ENCODE assay signal across 23 cellular contexts in genomic region chr21:44079846-44080245, GRCh38. TPM values are rescaled to one million over a fixed set of nuclear protein-coding genes. Genes with fewer than 3 reads are reported as not detected.
A peak's percentile ranks its signal among the peaks of the same experiment; 100 is the strongest.
DNase-seq lines count a peak whose midpoint lies in the region; ATAC-seq lines count a peak whose summit lies in the region.
"Had no signal": no experiment of that assay in that cellular context is flagged by ENCODE, and none has a peak within 500 bp of the region (broad histone marks: within the 10 kb centered on the region; RNA-seq: fewer than 3 reads in every experiment).

No MANE protein-coding gene starts in this region.

- intact Hi-C loops in activated T-helper 2 cell treated with anti-CD3 and anti-CD28 coated beads, Interferon-gamma antibody, Interleukin-2, Interleukin-4, amounts not matched to agents 10 μg/mL and 5 μg/mL and 100 μg/mL, durations not matched to agents 14 hours and 24 hours and 36 hours (cut with micrococcal nuclease), result no loop called here

- no peaks in the 10 kb centered on the region for H3K9me3 Mint-ChIP-seq in activated T-helper 2 cell treated with anti-CD3 and anti-CD28 coated beads, Interferon-gamma antibody, Interleukin-2, Interleukin-4, amounts not matched to agents 10 μg/mL and 5 μg/mL and 100 μg/mL, durations not matched to agents 14 hours and 24 hours and 36 hours
- H3K9me3 Mint-ChIP-seq in natural killer cell treated with Interleukin-12 subunit alpha and Interleukin-12 subunit beta and Interleukin-15 and Interleukin-18, amount 100 ng/mL, for 72 hours, result no peaks in the 10 kb centered on the region
- H3K9me3 Mint-ChIP-seq: activated T-cell treated with anti-CD3 and anti-CD28 coated beads, Interleukin-2, amount 50 U/mL, for 4 hours; mesothelial cell of epicardium; neural crest cell had no signal

- DNase-seq in activated effector memory CD4-positive, alpha-beta T cell treated with anti-CD3 and anti-CD28 coated beads, Interleukin-2, amount 50 U/mL, for 16 hours, result peak; percentile 53
- no peak for DNase-seq in activated effector memory CD4-positive, alpha-beta T cell treated with Interleukin-2 at 50 U/mL for 16 hours
- peak; percentile 65 for DNase-seq in DMS79 treated with DMSO at 0.1 percent for 48 hours (lab: John Stamatoyannopoulos, UW)
- no peak for DNase-seq in activated T-helper 2 cell treated with anti-CD3 and anti-CD28 coated beads, Interferon-gamma antibody, Interleukin-2, Interleukin-4, amounts not matched to agents 10 μg/mL and 5 μg/mL and 100 μg/mL, durations not matched to agents 14 hours and 24 hours and 36 hours (ENCODE audit: low spot score)
- peak; percentile 37 for DNase-seq in natural killer cell treated with Interleukin-12 subunit alpha and Interleukin-12 subunit beta and Interleukin-15 and Interleukin-18, amount 100 ng/mL, for 72 hours (ENCODE audit: low spot score)
- no peak for DNase-seq in C1 segment of cervical spinal cord (lab: John Stamatoyannopoulos, UW)
- no peak for DNase-seq in NCI-H82 treated with DMSO at 0.1 percent for 48 hours (lab: John Stamatoyannopoulos, UW; ENCODE audit: unreplicated experiment)
- DNase-seq: activated CD4-positive, alpha-beta T cell treated with anti-CD3 and anti-CD28 coated beads, Interleukin-2, amount 50 U/mL, for 1 hour; activated T-cell treated with anti-CD3 and anti-CD28 coated beads, Interleukin-2, amount 50 U/mL, for 4 hours; COR-L47; DND-41; heart right ventricle; NCI-H1105 treated with DMSO at 0.1 percent for 48 hours; NCI-H2081 treated with DMSO at 0.1 percent for 48 hours; NCI-H510A; NK-92 treated with Interleukin-12 subunit alpha and Interleukin-12 subunit beta, amount 100 ng/mL, for 24 hours; SIG-M5; testis had no signal

- no peaks in the 10 kb centered on the region for H3K27me3 Mint-ChIP-seq in activated T-helper 2 cell treated with anti-CD3 and anti-CD28 coated beads, Interferon-gamma antibody, Interleukin-2, Interleukin-4, amounts not matched to agents 10 μg/mL and 5 μg/mL and 100 μg/mL, durations not matched to agents 14 hours and 24 hours and 36 hours (ENCODE audit: low read depth)
- H3K27me3 Mint-ChIP-seq in natural killer cell treated with Interleukin-12 subunit alpha and Interleukin-12 subunit beta and Interleukin-15 and Interleukin-18, amount 100 ng/mL, for 72 hours, result no peaks in the 10 kb centered on the region
- H3K27me3 Mint-ChIP-seq: progenitor cell of endocrine pancreas had no signal

- peaks cover 83% of the 10 kb centered on the region for H3K36me3 Mint-ChIP-seq in activated T-helper 2 cell treated with anti-CD3 and anti-CD28 coated beads, Interferon-gamma antibody, Interleukin-2, Interleukin-4, amounts not matched to agents 10 μg/mL and 5 μg/mL and 100 μg/mL, durations not matched to agents 14 hours and 24 hours and 36 hours (ENCODE audit: low read depth)
- H3K36me3 Mint-ChIP-seq in natural killer cell treated with Interleukin-12 subunit alpha and Interleukin-12 subunit beta and Interleukin-15 and Interleukin-18, amount 100 ng/mL, for 72 hours, result peaks cover 43% of the 10 kb centered on the region

- no peak for ATAC-seq in natural killer cell treated with Interleukin-12 subunit alpha and Interleukin-12 subunit beta and Interleukin-15 and Interleukin-18, amount 100 ng/mL, for 72 hours
- ATAC-seq in HG03039 (IDR thresholded peaks at IDR 0.05; ENCODE audit: unreplicated experiment), result no peak
- ATAC-seq: activated T-cell treated with anti-CD3 and anti-CD28 coated beads, Interleukin-2, amount 50 U/mL, for 4 hours; heart right ventricle; Panc1 had no signal

- H3K4me3 Mint-ChIP-seq in activated T-helper 2 cell treated with anti-CD3 and anti-CD28 coated beads, Interferon-gamma antibody, Interleukin-2, Interleukin-4, amounts not matched to agents 10 μg/mL and 5 μg/mL and 100 μg/mL, durations not matched to agents 14 hours and 24 hours and 36 hours (ENCODE audit: low read depth), result no peak overlapping the region
- no peak overlapping the region for H3K4me3 Mint-ChIP-seq in natural killer cell treated with Interleukin-12 subunit alpha and Interleukin-12 subunit beta and Interleukin-15 and Interleukin-18, amount 100 ng/mL, for 72 hours
- H3K4me3 Mint-ChIP-seq: activated T-cell treated with anti-CD3 and anti-CD28 coated beads, Interleukin-2, amount 50 U/mL, for 4 hours; mesothelial cell of epicardium; neural crest cell had no signal

- H3K4me1 Mint-ChIP-seq in activated T-helper 2 cell treated with anti-CD3 and anti-CD28 coated beads, Interferon-gamma antibody, Interleukin-2, Interleukin-4, amounts not matched to agents 10 μg/mL and 5 μg/mL and 100 μg/mL, durations not matched to agents 14 hours and 24 hours and 36 hours (ENCODE audit: low read depth), result peaks cover 52% of the 10 kb centered on the region
- H3K4me1 Mint-ChIP-seq in natural killer cell treated with Interleukin-12 subunit alpha and Interleukin-12 subunit beta and Interleukin-15 and Interleukin-18, amount 100 ng/mL, for 72 hours (ENCODE audit: low read depth in 2 of 2), result peaks cover 59 to 68% of the 10 kb centered on the region in 2 donors
- H3K4me1 Mint-ChIP-seq: neural crest cell had no signal

- H3K27ac Mint-ChIP-seq in activated T-helper 2 cell treated with anti-CD3 and anti-CD28 coated beads, Interferon-gamma antibody, Interleukin-2, Interleukin-4, amounts not matched to agents 10 μg/mL and 5 μg/mL and 100 μg/mL, durations not matched to agents 14 hours and 24 hours and 36 hours, result peak overlapping the region; percentile 70
- peak overlapping the region; percentile 94 to 95 for H3K27ac Mint-ChIP-seq in natural killer cell treated with Interleukin-12 subunit alpha and Interleukin-12 subunit beta and Interleukin-15 and Interleukin-18, amount 100 ng/mL, for 72 hours
- H3K27ac Mint-ChIP-seq: mesothelial cell of epicardium had no signal

RNA-seq across cellular contexts. Expression of gene PWP2, which starts 27.4 kb away (rescaled TPM):
- 11.0 and 13.7 TPM in 2 replicates for total RNA-seq in activated T-helper 2 cell treated with anti-CD3 and anti-CD28 coated beads, Interferon-gamma antibody, Interleukin-2, Interleukin-4, amounts not matched to agents 10 μg/mL and 5 μg/mL and 100 μg/mL, durations not matched to agents 14 hours and 24 hours and 36 hours
- total RNA-seq in natural killer cell treated with Interleukin-12 subunit alpha and Interleukin-12 subunit beta and Interleukin-15 and Interleukin-18, amount 100 ng/mL, for 72 hours, result 10 to 100 TPM; 31.4 to 69.6 TPM

RNA-seq across cellular contexts. Expression of gene GATD3, which starts 53.6 kb away (rescaled TPM):
- 8.8 and 11.4 TPM in 2 replicates for total RNA-seq in activated T-helper 2 cell treated with anti-CD3 and anti-CD28 coated beads, Interferon-gamma antibody, Interleukin-2, Interleukin-4, amounts not matched to agents 10 μg/mL and 5 μg/mL and 100 μg/mL, durations not matched to agents 14 hours and 24 hours and 36 hours
- total RNA-seq in natural killer cell treated with Interleukin-12 subunit alpha and Interleukin-12 subunit beta and Interleukin-15 and Interleukin-18, amount 100 ng/mL, for 72 hours, result 10 to 100 TPM; 15.9 to 40.4 TPM

Comparison
In these comparisons a context has a peak if more than half of its experiments do, and no peak if none do; other contexts are left out.
1. DNase-seq: peak in activated effector memory CD4-positive, alpha-beta T cell treated with anti-CD3 and anti-CD28 coated beads, Interleukin-2, amount 50 U/mL, for 16 hours (single experiment), DMS79 treated with DMSO at 0.1 percent for 48 hours (single experiment) and natural killer cell treated with Interleukin-12 subunit alpha and Interleukin-12 subunit beta and Interleukin-15 and Interleukin-18, amount 100 ng/mL, for 72 hours (single experiment); none in activated effector memory CD4-positive, alpha-beta T cell treated with Interleukin-2 at 50 U/mL for 16 hours (single experiment), activated T-helper 2 cell treated with anti-CD3 and anti-CD28 coated beads, Interferon-gamma antibody, Interleukin-2, Interleukin-4, amounts not matched to agents 10 μg/mL and 5 μg/mL and 100 μg/mL, durations not matched to agents 14 hours and 24 hours and 36 hours (single experiment), C1 segment of cervical spinal cord (0 of 14) and NCI-H82 treated with DMSO at 0.1 percent for 48 hours (single experiment).